In genomic region chr1:27971674-27972073, GRCh38 we compare ENCODE assay signal across 12 cellular contexts. TPM values are rescaled to one million over a fixed set of nuclear protein-coding genes. Genes with fewer than 3 reads are reported as not detected.
A peak's percentile ranks its signal among the peaks of the same experiment; 100 is the strongest.
DNase-seq lines count a peak whose midpoint lies in the region; ATAC-seq, FAIRE-seq and TF ChIP-seq lines count a peak whose summit lies in the region.
"Had no signal": no experiment of that assay in that cellular context is flagged by ENCODE, and none has a peak within 500 bp of the region (broad histone marks: within the 10 kb centered on the region; RNA-seq: fewer than 3 reads in every experiment).

No MANE protein-coding gene starts in this region.

- H3K4me1 Mint-ChIP-seq in osteocyte (ENCODE audit: unreplicated experiment), result peaks cover 12% of the 10 kb centered on the region
- H3K4me1 Mint-ChIP-seq: WTC11 had no signal

- no peak for TF ChIP-seq CTCF in osteocyte (IDR thresholded peaks at IDR 0.05)

- H3K27me3 Mint-ChIP-seq in osteocyte (ENCODE audit: unreplicated experiment), result no peaks in the 10 kb centered on the region

- peaks cover 15% of the 10 kb centered on the region for H3K36me3 Mint-ChIP-seq in osteocyte (ENCODE audit: unreplicated experiment)

- no peak overlapping the region for H3K4me3 Mint-ChIP-seq in osteocyte (ENCODE audit: unreplicated experiment)
- H3K4me3 Mint-ChIP-seq: WTC11 had no signal

- peak overlapping the region; percentile 34 for H3K27ac Mint-ChIP-seq in osteocyte (ENCODE audit: unreplicated experiment)
- H3K27ac Mint-ChIP-seq: WTC11 had no signal

- H3K9me3 Mint-ChIP-seq in osteocyte (ENCODE audit: unreplicated experiment), result no peaks in the 10 kb centered on the region
- H3K9me3 Mint-ChIP-seq: WTC11 had no signal

- peak overlapping the region; percentile 55 for H3K27ac ChIP-seq in cingulate gyrus (ENCODE audit: low read depth, low read length)

- FAIRE-seq in urothelium cell line (lab: Jason Lieb, UNC), result no peak
- FAIRE-seq: colon had no signal

- in situ Hi-C loops in G401 (cut with HindIII; ENCODE audit: low sequenced_read_pairs), result no loop called here

- ATAC-seq in GM18498 (IDR thresholded peaks at IDR 0.05; ENCODE audit: unreplicated experiment), result no peak
- ATAC-seq: WTC11 had no signal

- peak; percentile 68 for DNase-seq in G401 (ENCODE audit: low spot score)
- DNase-seq in NCI-H2107 (lab: John Stamatoyannopoulos, UW), result peak; percentile 30
- no peak for DNase-seq in osteocyte (ENCODE audit: extremely low spot score, unreplicated experiment)
- DNase-seq in urothelium cell line (ENCODE audit: low spot score), result no peak
- no peak for DNase-seq in mucosa of gallbladder (ENCODE audit: low spot score)
- DNase-seq in epidermal melanocyte (ENCODE audit: insufficient read length, low spot score), result no peak
- DNase-seq: activated T-cell treated with anti-CD3 and anti-CD28 coated beads, Interleukin-2, amount 50 U/mL, for 48 hours; stimulated activated CD8-positive, alpha-beta memory T cell treated with anti-CD3 and anti-CD28 coated beads, Interleukin-4, amount 100 ng/mL, for 48 hours had no signal

RNA-seq across cellular contexts. Expression of gene XKR8, which starts 11.9 kb away (rescaled TPM):
- 0.78 TPM in 1 of 2 replicates, not detected in the other for total RNA-seq in G401 (2014; rRNA removed; shearing (Covaris generic))
- total RNA-seq in osteocyte (3.8 and 3.9 TPM in 2 replicates), mucosa of gallbladder (10.9 TPM)

RNA-seq across cellular contexts. Expression of gene SMPDL3B, which starts 36.9 kb away (rescaled TPM):
- total RNA-seq in G401 (2014; rRNA removed; shearing (Covaris generic)), result 0.68 and 2.0 TPM in 2 replicates
- not detected in 2 replicates for total RNA-seq in osteocyte
- 7.0 TPM for total RNA-seq in mucosa of gallbladder

RNA-seq across cellular contexts. Expression of gene RPA2, which starts 57.3 kb away (rescaled TPM):
- total RNA-seq in G401 (2014; rRNA removed; shearing (Covaris generic)), result 148 and 168 TPM in 2 replicates
- 20.4 and 21.3 TPM in 2 replicates for total RNA-seq in osteocyte
- total RNA-seq in mucosa of gallbladder, result 25.6 TPM

Comparison
In these comparisons a context has a peak if more than half of its experiments do, and no peak if none do; other contexts are left out.
1. DNase-seq: peak in G401 (single experiment) and NCI-H2107 (single experiment); none in osteocyte (single experiment), urothelium cell line (single experiment), mucosa of gallbladder (single experiment) and epidermal melanocyte (single experiment).